In genomic region chr10:124416733-124417132, GRCh38 we compare ENCODE assay signal across 1 cellular context.
TF ChIP-seq lines count a peak whose summit lies in the region.

No MANE protein-coding gene starts in this region.

TF ChIP-seq in HepG2, 621 proteins besides CTCF, POLR2A, EP300 and RAD21 (continued from another document):
- TF ChIP-seq BATF2 (CRISPR knock-in tag; IDR thresholded peaks at IDR 0.05) (no peak), RARA (CRISPR knock-in tag; IDR thresholded peaks at IDR 0.05) (peak; percentile 62), GLI4 (CRISPR knock-in tag; IDR thresholded peaks at IDR 0.05; ENCODE audit: borderline replicate concordance) (no peak), FLYWCH1 (CRISPR knock-in tag; IDR thresholded peaks at IDR 0.05) (no peak), SPEN (CRISPR knock-in tag; IDR thresholded peaks at IDR 0.05; ENCODE audit: low read depth) (no peak), FOXJ3 (CRISPR knock-in tag; IDR thresholded peaks at IDR 0.05; ENCODE audit: borderline replicate concordance) (peak; percentile 49; the same call in 1 of the 2 replicates), KAT8 (CRISPR knock-in tag; IDR thresholded peaks at IDR 0.05) (no peak), GATAD2A (CRISPR knock-in tag; IDR thresholded peaks at IDR 0.05) (peak; percentile 41; the same call in 1 of the 2 replicates), SP140L (CRISPR knock-in tag; IDR thresholded peaks at IDR 0.05; ENCODE audit: borderline replicate concordance) (no peak), TEAD3 (CRISPR knock-in tag; optimal IDR thresholded peaks at IDR 0.05; ENCODE audit: borderline replicate concordance) (no peak), E2F5 (CRISPR knock-in tag; conservative IDR thresholded peaks at IDR 0.05) (no peak), ZNF362 (CRISPR knock-in tag; IDR thresholded peaks at IDR 0.05; ENCODE audit: borderline replicate concordance) (peak; percentile 85; the same call in 1 of the 2 replicates), FOXP4 (CRISPR knock-in tag; IDR thresholded peaks at IDR 0.05) (peak; percentile 68), ZXDC (CRISPR knock-in tag; IDR thresholded peaks at IDR 0.05) (no peak), RERE (CRISPR knock-in tag; IDR thresholded peaks at IDR 0.05; ENCODE audit: low read depth) (peak; percentile 38; the same call in 1 of the 2 replicates), HNF1A (IDR thresholded peaks at IDR 0.05; ENCODE audit: low read depth) (0 out of 2 replicates have a peak, but pooled peaks have one; percentile 50), HNF1A (CRISPR knock-in tag; IDR thresholded peaks at IDR 0.05; ENCODE audit: borderline replicate concordance) (no peak), FOXM1 (CRISPR knock-in tag; IDR thresholded peaks at IDR 0.05) (no peak)
